ENCODE assay signal across 9 cellular contexts in genomic region chr12:69070319-69071090, GRCh38.
DNase-seq lines count a peak whose midpoint lies in the region; ATAC-seq, FAIRE-seq and TF ChIP-seq lines count a peak whose summit lies in the region.
"Had no signal": no experiment of that assay in that cellular context is flagged by ENCODE, and none has a peak within 500 bp of the region (broad histone marks: within the 10 kb centered on the region; RNA-seq: fewer than 3 reads in every experiment).

No MANE protein-coding gene starts in this region.

- no peaks in the 10 kb centered on the region for H3K36me3 Mint-ChIP-seq in MCF 10A (ENCODE audit: insufficient read depth, unreplicated experiment)

- DNase-seq in NCI-H146 (lab: John Stamatoyannopoulos, UW): peak; percentile 24
- no peak for DNase-seq in NCI-H146 treated with DMSO at 0.1 percent for 48 hours (lab: John Stamatoyannopoulos, UW; ENCODE audit: unreplicated experiment)
- peak; percentile 22 for DNase-seq in NCI-H1694 treated with DMSO at 0.1 percent for 48 hours (lab: John Stamatoyannopoulos, UW)
- peak; percentile 39 for DNase-seq in UCSD-AML1 (lab: John Stamatoyannopoulos, UW; ENCODE audit: unreplicated experiment)
- peak; percentile 79 for DNase-seq in MCF 10A (ENCODE audit: unreplicated experiment)
- peak; percentile 42 to 56 for DNase-seq in stimulated activated CD4-positive, alpha-beta T cell treated with anti-CD3 and anti-CD28 coated beads, Interleukin-1b, Interleukin-23, amount 100 ng/mL, for 4 hours (ENCODE audit: low read depth in 2 of 2)

- FAIRE-seq in islet of Langerhans (lab: Jason Lieb, UNC): peak; percentile 79

- H3K27ac Mint-ChIP-seq in MCF 10A (ENCODE audit: low read depth, unreplicated experiment): no peak overlapping the region
- H3K27ac Mint-ChIP-seq: stimulated activated naive CD8-positive, alpha-beta T cell treated with anti-CD3 and anti-CD28 coated beads, Interleukin-15, Interleukin-2, amounts not matched to agents 100 ng/mL and 50 ng/mL, for 24 hours had no signal

- peak; percentile 89 for ATAC-seq in HG02798 (IDR thresholded peaks at IDR 0.05; ENCODE audit: poor library complexity, unreplicated experiment)

- POLR2A ChIA-PET in MCF 10A (lab: Yijun Ruan, JAX): interaction anchor here (0.7 to 0.9 kb wide), 2 partner anchors 171 to 202 kb away, joined by 3 to 7 read pairs; no protein-coding TSS in a partner anchor

- BruUV-seq in MCF 10A (replicated peaks; lab: Mats Ljungman, UMichigan): no TSS peak

- H3K9me3 Mint-ChIP-seq in MCF 10A (ENCODE audit: unreplicated experiment): no peaks in the 10 kb centered on the region
- H3K9me3 Mint-ChIP-seq: stimulated activated naive CD8-positive, alpha-beta T cell treated with anti-CD3 and anti-CD28 coated beads, Interleukin-15, Interleukin-2, amounts not matched to agents 100 ng/mL and 50 ng/mL, for 24 hours had no signal

- no peaks in the 10 kb centered on the region for H3K27me3 Mint-ChIP-seq in MCF 10A (ENCODE audit: insufficient read depth, unreplicated experiment)

- H3K4me1 Mint-ChIP-seq in MCF 10A (ENCODE audit: insufficient read depth, unreplicated experiment): peaks cover 24% of the 10 kb centered on the region

- intact Hi-C loops in MCF 10A (cut with micrococcal nuclease): loop anchor here (1.0 to 5.0 kb wide), 4 partner anchors 48 to 206 kb away; no protein-coding TSS in a partner anchor

- no peak overlapping the region for H3K4me3 Mint-ChIP-seq in MCF 10A (ENCODE audit: unreplicated experiment)
- H3K4me3 Mint-ChIP-seq: stimulated activated naive CD8-positive, alpha-beta T cell treated with anti-CD3 and anti-CD28 coated beads, Interleukin-15, Interleukin-2, amounts not matched to agents 100 ng/mL and 50 ng/mL, for 24 hours had no signal

- peak; percentile 92 for TF ChIP-seq CTCF in MCF 10A (IDR thresholded peaks at IDR 0.05; ENCODE audit: unreplicated experiment)

- CTCF ChIA-PET in MCF 10A (lab: Yijun Ruan, JAX): interaction anchor here (0.5 to 4.6 kb wide), 40 partner anchors 8 to 586 kb away, joined by 3 to 87 read pairs (median 4); no protein-coding TSS in a partner anchor
